In genomic region chr4:109748114-109748513, GRCh38 we compare ENCODE assay signal across 29 cellular contexts.
"Had no signal": no experiment of that assay in that cellular context is flagged by ENCODE, and none has a peak within 500 bp of the region (broad histone marks: within the 10 kb centered on the region; RNA-seq: fewer than 3 reads in every experiment).

No MANE protein-coding gene starts in this region.

- H3K4me1 ChIP-seq: stomach, suprapubic skin, testis, thyroid gland, tibial artery, tibial nerve, transverse colon, upper lobe of left lung, upper lobe of right lung, uterus, vagina had no signal

- H3K9me3 ChIP-seq: stomach, suprapubic skin, testis, thoracic aorta, thyroid gland, tibial artery, tibial nerve, transverse colon, upper lobe of left lung, upper lobe of right lung, uterus, vagina had no signal

- H3K4me1 Mint-ChIP-seq: stimulated activated effector memory CD8-positive, alpha-beta T cell treated with anti-CD3 and anti-CD28 coated beads, Interleukin-12 subunit alpha, Interleukin-12 subunit beta, amount 100 ng/mL, for 72 hours; stimulated activated memory B cell treated with anti-CD40 and anti-IgM and Interleukin-4, amounts not matched to agents 10 μg/mL and 1 μg/mL and 100 μg/mL, for 72 hours; stimulated activated naive B cell treated with anti-CD40 and anti-IgM and Interleukin-4, amounts not matched to agents 10 μg/mL and 1 μg/mL and 100 μg/mL, for 72 hours; stimulated activated naive CD8-positive, alpha-beta T cell treated with anti-CD3 and anti-CD28 coated beads, Interleukin-15, amount 100 ng/mL, for 72 hours had no signal

- FAIRE-seq: urothelium cell line had no signal

- H3K27me3 Mint-ChIP-seq: stimulated activated naive CD8-positive, alpha-beta T cell treated with anti-CD3 and anti-CD28 coated beads, Interleukin-15, amount 100 ng/mL, for 72 hours; stimulated activated naive CD8-positive, alpha-beta T cell treated with anti-CD3 and anti-CD28 coated beads, Interleukin-15, Interleukin-2, amounts not matched to agents 100 ng/mL and 50 ng/mL, for 24 hours had no signal

- H3K4me3 ChIP-seq: stomach, suprapubic skin, testis, thoracic aorta, thyroid gland, tibial artery, tibial nerve, transverse colon, upper lobe of left lung, upper lobe of right lung, uterus, vagina had no signal

- H3K36me3 ChIP-seq: stomach, suprapubic skin, thoracic aorta, thyroid gland, tibial artery, tibial nerve, transverse colon, upper lobe of left lung, uterus, vagina had no signal

- H3K27me3 ChIP-seq: suprapubic skin, testis, thyroid gland, tibial artery, tibial nerve, transverse colon, upper lobe of left lung, upper lobe of right lung, uterus, vagina had no signal

- DNase-seq: stimulated activated CD4-positive, alpha-beta T cell treated with anti-CD3 and anti-CD28 coated beads, Interleukin-2, amount 100 ng/mL, for 48 hours; stimulated activated CD4-positive, alpha-beta T cell treated with anti-CD3 and anti-CD28 coated beads, Interleukin-4, amount 100 ng/mL, for 1 hour; stimulated activated CD4-positive, alpha-beta T cell treated with anti-CD3 and anti-CD28 coated beads, Interleukin-4, amount 100 ng/mL, for 24 hours; stimulated activated CD4-positive, alpha-beta T cell treated with anti-CD3 and anti-CD28 coated beads, Interleukin-4, amount 100 ng/mL, for 4 hours; stimulated activated CD8-positive, alpha-beta memory T cell treated with anti-CD3 and anti-CD28 coated beads, Interleukin-4, amount 100 ng/mL, for 48 hours; stimulated activated naive B cell treated with anti-CD40 and anti-IgM and Interleukin-4, amounts not matched to agents 10 μg/mL and 1 μg/mL and 100 μg/mL, for 72 hours; stimulated activated naive CD4-positive, alpha-beta T cell; stimulated activated naive CD4-positive, alpha-beta T cell treated with Interleukin-2 at 50 U/mL for 16 hours; stimulated activated naive CD8-positive, alpha-beta T cell treated with anti-CD3 and anti-CD28 coated beads, Interleukin-15, amount 100 ng/mL, for 72 hours; stimulated activated naive CD8-positive, alpha-beta T cell treated with anti-CD3 and anti-CD28 coated beads, Interleukin-15, Interleukin-2, amounts not matched to agents 100 U/mL and 50 U/mL, for 24 hours; stomach; substantia nigra; testis; thyroid gland; tibial artery; transverse colon; trophoblast cell; upper lobe of left lung; upper lobe of right lung; uterus had no signal

- H3K27ac Mint-ChIP-seq: stimulated activated effector memory CD8-positive, alpha-beta T cell treated with anti-CD3 and anti-CD28 coated beads, Interleukin-12 subunit alpha, Interleukin-12 subunit beta, amount 100 ng/mL, for 72 hours; stimulated activated memory B cell treated with anti-CD40 and anti-IgM and Interleukin-4, amounts not matched to agents 10 μg/mL and 1 μg/mL and 100 μg/mL, for 72 hours; stimulated activated naive B cell treated with anti-CD40 and anti-IgM and Interleukin-4, amounts not matched to agents 10 μg/mL and 1 μg/mL and 100 μg/mL, for 72 hours; stimulated activated naive CD8-positive, alpha-beta T cell treated with anti-CD3 and anti-CD28 coated beads, Interleukin-15, amount 100 ng/mL, for 72 hours; stimulated activated naive CD8-positive, alpha-beta T cell treated with anti-CD3 and anti-CD28 coated beads, Interleukin-15, Interleukin-2, amounts not matched to agents 100 ng/mL and 50 ng/mL, for 24 hours; type B pancreatic cell had no signal

- ATAC-seq: stimulated activated memory B cell treated with anti-CD40 and anti-IgM and Interleukin-4, amounts not matched to agents 10 μg/mL and 1 μg/mL and 100 μg/mL, for 72 hours; stimulated activated naive B cell treated with anti-CD40 and anti-IgM and Interleukin-4, amounts not matched to agents 10 μg/mL and 1 μg/mL and 100 μg/mL, for 72 hours; stimulated activated naive CD8-positive, alpha-beta T cell treated with anti-CD3 and anti-CD28 coated beads, Interleukin-15, amount 100 ng/mL, for 72 hours; stimulated activated naive CD8-positive, alpha-beta T cell treated with anti-CD3 and anti-CD28 coated beads, Interleukin-15, Interleukin-2, amounts not matched to agents 100 U/mL and 50 U/mL, for 24 hours; upper lobe of right lung had no signal

- H3K27ac ChIP-seq: stomach, suprapubic skin, testis, thoracic aorta, thyroid gland, tibial artery, tibial nerve, transverse colon, upper lobe of left lung, upper lobe of right lung, uterus, vagina had no signal

- H3K36me3 Mint-ChIP-seq: stimulated activated effector memory CD8-positive, alpha-beta T cell treated with anti-CD3 and anti-CD28 coated beads, Interleukin-12 subunit alpha, Interleukin-12 subunit beta, amount 100 ng/mL, for 72 hours; stimulated activated memory B cell treated with anti-CD40 and anti-IgM and Interleukin-4, amounts not matched to agents 10 μg/mL and 1 μg/mL and 100 μg/mL, for 72 hours; stimulated activated naive B cell treated with anti-CD40 and anti-IgM and Interleukin-4, amounts not matched to agents 10 μg/mL and 1 μg/mL and 100 μg/mL, for 72 hours; type B pancreatic cell had no signal

- H3K4me3 Mint-ChIP-seq: stimulated activated effector memory CD8-positive, alpha-beta T cell treated with anti-CD3 and anti-CD28 coated beads, Interleukin-12 subunit alpha, Interleukin-12 subunit beta, amount 100 ng/mL, for 72 hours; stimulated activated memory B cell treated with anti-CD40 and anti-IgM and Interleukin-4, amounts not matched to agents 10 μg/mL and 1 μg/mL and 100 μg/mL, for 72 hours; stimulated activated naive B cell treated with anti-CD40 and anti-IgM and Interleukin-4, amounts not matched to agents 10 μg/mL and 1 μg/mL and 100 μg/mL, for 72 hours; stimulated activated naive CD8-positive, alpha-beta T cell treated with anti-CD3 and anti-CD28 coated beads, Interleukin-15, amount 100 ng/mL, for 72 hours; stimulated activated naive CD8-positive, alpha-beta T cell treated with anti-CD3 and anti-CD28 coated beads, Interleukin-15, Interleukin-2, amounts not matched to agents 100 ng/mL and 50 ng/mL, for 24 hours; type B pancreatic cell had no signal

- H3K9me3 Mint-ChIP-seq: stimulated activated effector memory CD8-positive, alpha-beta T cell treated with anti-CD3 and anti-CD28 coated beads, Interleukin-12 subunit alpha, Interleukin-12 subunit beta, amount 100 ng/mL, for 72 hours; stimulated activated memory B cell treated with anti-CD40 and anti-IgM and Interleukin-4, amounts not matched to agents 10 μg/mL and 1 μg/mL and 100 μg/mL, for 72 hours; stimulated activated naive B cell treated with anti-CD40 and anti-IgM and Interleukin-4, amounts not matched to agents 10 μg/mL and 1 μg/mL and 100 μg/mL, for 72 hours; stimulated activated naive CD8-positive, alpha-beta T cell treated with anti-CD3 and anti-CD28 coated beads, Interleukin-15, amount 100 ng/mL, for 72 hours; stimulated activated naive CD8-positive, alpha-beta T cell treated with anti-CD3 and anti-CD28 coated beads, Interleukin-15, Interleukin-2, amounts not matched to agents 100 ng/mL and 50 ng/mL, for 24 hours; type B pancreatic cell had no signal
